Comparison of ENCODE assay signal across 29 cellular contexts in the genomic region with DNA sequence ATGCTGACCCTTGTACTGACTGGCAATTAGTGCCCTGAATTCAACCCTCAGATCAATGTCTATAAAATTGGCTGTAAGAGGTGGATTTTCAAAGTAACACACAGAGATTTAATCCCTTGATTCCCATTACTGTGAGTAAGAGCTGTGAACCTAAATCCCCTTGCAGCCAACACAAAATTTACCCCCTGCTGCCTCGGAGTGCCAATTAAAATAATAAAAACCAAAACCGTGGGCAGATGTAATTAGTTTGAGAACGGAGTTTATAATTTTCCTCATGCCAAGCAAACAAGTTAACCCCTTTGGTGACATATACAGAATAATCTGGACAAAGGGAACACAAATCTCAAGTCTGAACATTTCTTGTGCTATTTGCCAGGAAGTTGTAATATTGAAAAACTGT.
"Had no signal": no experiment of that assay in that cellular context is flagged by ENCODE, and none has a peak within 500 bp of the region (broad histone marks: within the 10 kb centered on the region; RNA-seq: fewer than 3 reads in every experiment).

No MANE protein-coding gene starts in this region.

- H3K4me1 Mint-ChIP-seq: activated CD4-positive, alpha-beta T cell treated with anti-CD3 and anti-CD28 coated beads for 36 hours; activated CD8-positive, alpha-beta memory T cell treated with anti-CD3 and anti-CD28 coated beads, Interleukin-2, amount 10 ng/mL, durations not matched to agents 7 days and 5 days had no signal

- ATAC-seq: activated CD4-positive, alpha-beta T cell treated with anti-CD3 and anti-CD28 coated beads for 36 hours; activated CD8-positive, alpha-beta memory T cell treated with anti-CD3 and anti-CD28 coated beads, Interleukin-2, amount 10 ng/mL, durations not matched to agents 7 days and 5 days; activated CD8-positive, alpha-beta T cell treated with anti-CD3 and anti-CD28 coated beads, Interleukin-2, amount 10 ng/mL, durations not matched to agents 7 days and 5 days; activated naive CD4-positive, alpha-beta T cell treated with anti-CD3 and anti-CD28 coated beads, Interleukin-2, amount 50 U/mL, for 72 hours; body of pancreas; right cardiac atrium had no signal

- DNase-seq: activated CD4-positive, alpha-beta T cell treated with anti-CD3 and anti-CD28 coated beads for 36 hours; activated CD4-positive, CD25-positive, alpha-beta regulatory T cell; activated CD8-positive, alpha-beta memory T cell treated with anti-CD3 and anti-CD28 coated beads, Interleukin-2, amount 10 ng/mL, durations not matched to agents 7 days and 5 days; activated CD8-positive, alpha-beta T cell treated with anti-CD3 and anti-CD28 coated beads, Interleukin-2, amount 10 ng/mL, durations not matched to agents 7 days and 5 days; activated naive CD4-positive, alpha-beta T cell; activated T-cell treated with anti-CD3 and anti-CD28 coated beads, Interleukin-2, amount 50 U/mL, for 48 hours; body of pancreas; cerebellar nuclear complex; dorsolateral prefrontal cortex; effector memory CD4-positive, alpha-beta T cell; glutamatergic neuron; left ventricle myocardium inferior; ovary; right cardiac atrium; stimulated activated CD4-positive, alpha-beta T cell treated with anti-CD3 and anti-CD28 coated beads, Interleukin-15, amount 100 ng/mL, for 24 hours; stimulated activated CD4-positive, alpha-beta T cell treated with anti-CD3 and anti-CD28 coated beads, Interleukin-2, amount 100 ng/mL, for 24 hours; stimulated activated naive CD4-positive, alpha-beta T cell; tibial artery; upper lobe of right lung had no signal

- H3K27ac Mint-ChIP-seq: activated CD4-positive, alpha-beta T cell treated with anti-CD3 and anti-CD28 coated beads for 36 hours; activated CD8-positive, alpha-beta memory T cell treated with anti-CD3 and anti-CD28 coated beads, Interleukin-2, amount 10 ng/mL, durations not matched to agents 7 days and 5 days; activated CD8-positive, alpha-beta T cell treated with anti-CD3 and anti-CD28 coated beads, Interleukin-2, amount 10 ng/mL, durations not matched to agents 7 days and 5 days; activated naive CD4-positive, alpha-beta T cell treated with anti-CD3 and anti-CD28 coated beads, Interleukin-2, amount 50 U/mL, for 72 hours; activated T-helper 2 cell treated with anti-CD3 and anti-CD28 coated beads, Interferon-gamma antibody, Interleukin-2, Interleukin-4, amounts not matched to agents 10 μg/mL and 5 μg/mL and 100 μg/mL, durations not matched to agents 14 hours and 24 hours and 36 hours; nephron; T-helper 2 cell treated with Interferon-gamma antibody and Interleukin-4, amounts not matched to agents 5 μg/mL and 100 μg/mL, for 36 hours had no signal

- H3K4me3 ChIP-seq: body of pancreas, cardiac muscle cell, coronary artery, dorsolateral prefrontal cortex, left ventricle myocardium inferior, lung, ovary, prostate gland, suprapubic skin, tibial artery, upper lobe of right lung had no signal

- H3K36me3 ChIP-seq: cardiac muscle cell, left ventricle myocardium inferior, neutrophil, ovary, prostate gland, suprapubic skin, upper lobe of right lung had no signal

- H3K9me3 ChIP-seq: body of pancreas, left ventricle myocardium inferior, neutrophil, ovary, prostate gland, suprapubic skin, tibial artery, upper lobe of right lung had no signal

- H3K27ac ChIP-seq: body of pancreas, cardiac muscle cell, coronary artery, dorsolateral prefrontal cortex, left ventricle myocardium inferior, neutrophil, ovary, prostate gland, suprapubic skin, tibial artery, upper lobe of right lung had no signal

- H3K4me3 Mint-ChIP-seq: activated CD4-positive, alpha-beta T cell treated with anti-CD3 and anti-CD28 coated beads for 36 hours; activated CD8-positive, alpha-beta memory T cell treated with anti-CD3 and anti-CD28 coated beads, Interleukin-2, amount 10 ng/mL, durations not matched to agents 7 days and 5 days; activated CD8-positive, alpha-beta T cell treated with anti-CD3 and anti-CD28 coated beads, Interleukin-2, amount 10 ng/mL, durations not matched to agents 7 days and 5 days; nephron; T-helper 2 cell treated with Interferon-gamma antibody and Interleukin-4, amounts not matched to agents 5 μg/mL and 100 μg/mL, for 36 hours had no signal

- H3K4me1 ChIP-seq: body of pancreas, prostate gland, suprapubic skin, upper lobe of right lung had no signal

- H3K36me3 Mint-ChIP-seq: activated CD8-positive, alpha-beta memory T cell treated with anti-CD3 and anti-CD28 coated beads, Interleukin-2, amount 10 ng/mL, durations not matched to agents 7 days and 5 days; activated naive CD4-positive, alpha-beta T cell treated with anti-CD3 and anti-CD28 coated beads, Interleukin-2, amount 50 U/mL, for 72 hours had no signal

- H3K9me3 Mint-ChIP-seq: activated naive CD4-positive, alpha-beta T cell treated with anti-CD3 and anti-CD28 coated beads, Interleukin-2, amount 50 U/mL, for 72 hours; activated T-helper 2 cell treated with anti-CD3 and anti-CD28 coated beads, Interferon-gamma antibody, Interleukin-2, Interleukin-4, amounts not matched to agents 10 μg/mL and 5 μg/mL and 100 μg/mL, durations not matched to agents 14 hours and 24 hours and 36 hours; nephron; T-helper 2 cell treated with Interferon-gamma antibody and Interleukin-4, amounts not matched to agents 5 μg/mL and 100 μg/mL, for 36 hours had no signal
